Comparison of ENCODE assay signal across 20 cellular contexts in genomic region chr6:166394036-166394892, GRCh38. TPM values are rescaled to one million over a fixed set of nuclear protein-coding genes. Genes with fewer than 3 reads are reported as not detected.
DNase-seq lines count a peak whose midpoint lies in the region; ATAC-seq and TF ChIP-seq lines count a peak whose summit lies in the region.
"Had no signal": no experiment of that assay in that cellular context is flagged by ENCODE, and none has a peak within 500 bp of the region (broad histone marks: within the 10 kb centered on the region; RNA-seq: fewer than 3 reads in every experiment).

No MANE protein-coding gene starts in this region.

- H2AK5ac ChIP-seq in H9 (ENCODE audit: insufficient read length, low read length) = no peak overlapping the region

- TF ChIP-seq CTCF in H9 (conservative IDR thresholded peaks at IDR 0.05) (no peak), psoas muscle (IDR thresholded peaks at IDR 0.05) (no peak), upper lobe of right lung (IDR thresholded peaks at IDR 0.05) (no peak)

- no peaks in the 10 kb centered on the region for H3K23me2 ChIP-seq in H9 (ENCODE audit: insufficient read length, low read depth, low read length, poor library complexity, severe bottlenecking)

- peaks cover 19% of the 10 kb centered on the region; the same call in 1 of the 2 replicates for H3K27me3 Mint-ChIP-seq in H9 (ENCODE audit: low read depth)

- H3K9me3 Mint-ChIP-seq in H9 = peaks cover 0 to 2% of the 10 kb centered on the region in 2 experiments; a peak in 2 of 5 replicates
- H3K9me3 Mint-ChIP-seq: CD8-positive, alpha-beta T cell had no signal

- H2BK20ac ChIP-seq in H9 (ENCODE audit: low read depth, low read length, poor library complexity, severe bottlenecking) = no peak overlapping the region

- H3K36me3 ChIP-seq in psoas muscle (ENCODE audit: insufficient read depth in 1 of 2, low read depth in 1 of 2) (no peaks in the 10 kb centered on the region), upper lobe of right lung (no peaks in the 10 kb centered on the region)
- H3K36me3 ChIP-seq: MG63 had no signal

- H3K79me1 ChIP-seq in H9 (ENCODE audit: insufficient read depth, low read depth, low read length, poor library complexity, severe bottlenecking) = no peaks in the 10 kb centered on the region

- no CpG with 5 or more reads among the region's 10 CpGs for WGBS in H9 (ENCODE audit: extremely low coverage, insufficient read length, low lambda C conversion rate)
- WGBS in psoas muscle, 3 donors = 46 to 58% (median 52%) methylated on average over 10 of the region's 10 CpGs

- no peak overlapping the region for H2BK120ac ChIP-seq in H9 (ENCODE audit: low read depth, low read length, poor library complexity, severe bottlenecking)

- H3K4me2 ChIP-seq in H9 (ENCODE audit: insufficient read depth, insufficient read length, low read length) = no peak overlapping the region

- no peak overlapping the region for H4K5ac ChIP-seq in H9 (ENCODE audit: insufficient read length, low read depth, low read length)

- no peak overlapping the region; a peak in 1 of 7 replicates for H3K27ac Mint-ChIP-seq in H9
- H3K27ac Mint-ChIP-seq: B cell; CD8-positive, alpha-beta T cell had no signal

- intact Hi-C loops in psoas muscle (cut with DNase I) = no loop called here
- intact Hi-C loops in upper lobe of right lung (cut with DNase I) = loop anchor here (10.0 kb wide), 1 partner anchor 119 kb away; no protein-coding TSS in a partner anchor
- intact Hi-C loops in Right ventricle myocardium inferior (cut with DNase I) = no loop called here

- no peak overlapping the region for H3K18ac ChIP-seq in H9 (ENCODE audit: insufficient read length, low read depth, low read length)

- no peak overlapping the region for H3K14ac ChIP-seq in H9 (ENCODE audit: insufficient read depth, low read length)

- H3K4me3 Mint-ChIP-seq in H9 = no peak overlapping the region
- H3K4me3 Mint-ChIP-seq: B cell; CD8-positive, alpha-beta T cell had no signal

- H3K36me3 Mint-ChIP-seq in H9 (ENCODE audit: insufficient read depth in 1 of 3, low read depth in 3 of 3) = peaks cover 0 to 1% (median 0%) of the 10 kb centered on the region in 3 experiments; a peak in 1 of 7 replicates
- H3K36me3 Mint-ChIP-seq: CD8-positive, alpha-beta T cell had no signal

- DNase-seq in DMS79 treated with DMSO at 0.1 percent for 48 hours (lab: John Stamatoyannopoulos, UW) = peak; percentile 30
- DNase-seq in DMS79 (lab: John Stamatoyannopoulos, UW) = no peak
- peak; percentile 16 for DNase-seq in H9
- DNase-seq in left lobe of liver (ENCODE audit: low spot score) = peak; percentile 84
- DNase-seq in psoas muscle = no peak
- no peak for DNase-seq in upper lobe of right lung
- DNase-seq in kidney tubule cell (ENCODE audit: low spot score) = no peak
- DNase-seq in Right ventricle myocardium inferior (ENCODE audit: missing footprints) = no peak
- DNase-seq: Caco-2; CD8-positive, alpha-beta T cell; GF-D8; KG1; MG63; NCI-H2081; NCI-H345; NCI-H510A treated with DMSO at 0.1 percent for 48 hours; Right ventricle myocardium superior had no signal

- no peaks in the 10 kb centered on the region for H4K20me1 ChIP-seq in H9 (ENCODE audit: control insufficient read depth, insufficient read depth, insufficient read length)

- H3K4me3 ChIP-seq in psoas muscle = no peak overlapping the region
- H3K4me3 ChIP-seq in upper lobe of right lung = no peak overlapping the region
- H3K4me3 ChIP-seq: MG63 had no signal

- no peak overlapping the region for H3K9ac ChIP-seq in H9 (ENCODE audit: extremely low read depth, insufficient read length, low read length)

- H2BK15ac ChIP-seq in H9 (ENCODE audit: low read depth, low read length) = no peak overlapping the region

- H3K4me1 Mint-ChIP-seq in H9 = peaks cover 14 to 15% of the 10 kb centered on the region in 2 experiments
- H3K4me1 Mint-ChIP-seq: B cell had no signal

- no peak overlapping the region for H3K56ac ChIP-seq in H9 (ENCODE audit: insufficient read length, low read depth, low read length)

- no peak overlapping the region for H3K23ac ChIP-seq in H9 (ENCODE audit: insufficient read length, low read depth, low read length)

- no peak overlapping the region for H4K8ac ChIP-seq in H9 (replicated peaks; ENCODE audit: insufficient read length, low read depth, low read length)

- no peaks in the 10 kb centered on the region for H3K79me2 ChIP-seq in H9 (ENCODE audit: insufficient read depth, low read length)

- H3K27me3 ChIP-seq in H9 (ENCODE audit: insufficient read depth, low read length) (no peaks in the 10 kb centered on the region), psoas muscle (ENCODE audit: insufficient read depth in 3 of 3, low read length in 2 of 3) (no peaks in the 10 kb centered on the region), upper lobe of right lung (no peaks in the 10 kb centered on the region)
- H3K27me3 ChIP-seq: MG63 had no signal

- H3K27ac ChIP-seq in H9 (ENCODE audit: insufficient read length, low read depth, low read length) (no peak overlapping the region), psoas muscle (peak overlapping the region; percentile 50), upper lobe of right lung (no peak overlapping the region)
- H3K27ac ChIP-seq: 22Rv1, C4-2B had no signal

- ATAC-seq in left lobe of liver (peak; percentile 91), psoas muscle (peak; percentile 69 to 98 (median 81)), upper lobe of right lung (no peak), Right ventricle myocardium inferior (no peak)
- ATAC-seq: CD8-positive, alpha-beta T cell had no signal

- no peak overlapping the region for H3T11ph ChIP-seq in H9 (ENCODE audit: low read length)

- H2BK5ac ChIP-seq in H9 (ENCODE audit: insufficient read length, low read length) = no peak overlapping the region

- H3K9me3 ChIP-seq in H9 (ENCODE audit: control insufficient read depth, low read depth, low read length) = no peaks in the 10 kb centered on the region
- no peaks in the 10 kb centered on the region for H3K9me3 ChIP-seq in psoas muscle
- H3K9me3 ChIP-seq in upper lobe of right lung = no peaks in the 10 kb centered on the region
- H3K9me3 ChIP-seq: Caco-2, MG63 had no signal

- H3K4me1 ChIP-seq in H9 (ENCODE audit: insufficient read depth, low read length) (peaks cover 5% of the 10 kb centered on the region; the same call in 1 of the 2 replicates), psoas muscle (peaks cover 7% of the 10 kb centered on the region), upper lobe of right lung (no peaks in the 10 kb centered on the region)

- no peak overlapping the region for H2BK12ac ChIP-seq in H9 (ENCODE audit: insufficient read length, low read depth, low read length)

- no peak overlapping the region for H3K4ac ChIP-seq in H9 (ENCODE audit: low read depth, low read length)

- H4K91ac ChIP-seq in H9 (ENCODE audit: insufficient read length, low read depth, low read length) = no peak overlapping the region

- no peak overlapping the region for H2AFZ ChIP-seq in H9 (ENCODE audit: low read length)

RNA-seq across cellular contexts. Expression of gene MPC1, which starts 11.5 kb away (rescaled TPM):
- total RNA-seq in H9 (2021) (9.7 and 10.0 TPM in 2 replicates), left lobe of liver (120 TPM), psoas muscle (100 to 1,000 TPM in 2 of 4 donors, 10 to 100 TPM in 2; 76.2 to 153 (median 108) TPM), upper lobe of right lung (51.2 TPM), Right ventricle myocardium inferior (381 TPM)
- polyA plus RNA-seq in psoas muscle = 100 to 1,000 TPM; 128 to 193 (median 172) TPM

RNA-seq across cellular contexts. Expression of gene SFT2D1, which starts 51.9 kb away (rescaled TPM):
- total RNA-seq in H9 (2021) = 39.1 and 40.2 TPM in 2 replicates
- 8.8 TPM for total RNA-seq in left lobe of liver
- 10 to 100 TPM; 11.6 to 16.4 (median 14.2) TPM for total RNA-seq in psoas muscle
- 10 to 100 TPM; 17.6 to 54.9 (median 30.4) TPM for polyA plus RNA-seq in psoas muscle
- 49.7 TPM for total RNA-seq in upper lobe of right lung
- total RNA-seq in Right ventricle myocardium inferior = 21.9 TPM

Comparison
In these comparisons a context has a peak if more than half of its experiments do, and no peak if none do; other contexts are left out.
1. DNase-seq: peak in DMS79 treated with DMSO at 0.1 percent for 48 hours (single experiment), H9 (single experiment) and left lobe of liver (single experiment); none in DMS79 (single experiment), psoas muscle (0 of 2), upper lobe of right lung (single experiment), kidney tubule cell (single experiment) and Right ventricle myocardium inferior (single experiment).
2. ATAC-seq: peak in left lobe of liver (single experiment) and psoas muscle (4 of 4); none in upper lobe of right lung (single experiment) and Right ventricle myocardium inferior (single experiment).